Comparison of ENCODE assay signal across 1 cellular context in the genomic region with DNA sequence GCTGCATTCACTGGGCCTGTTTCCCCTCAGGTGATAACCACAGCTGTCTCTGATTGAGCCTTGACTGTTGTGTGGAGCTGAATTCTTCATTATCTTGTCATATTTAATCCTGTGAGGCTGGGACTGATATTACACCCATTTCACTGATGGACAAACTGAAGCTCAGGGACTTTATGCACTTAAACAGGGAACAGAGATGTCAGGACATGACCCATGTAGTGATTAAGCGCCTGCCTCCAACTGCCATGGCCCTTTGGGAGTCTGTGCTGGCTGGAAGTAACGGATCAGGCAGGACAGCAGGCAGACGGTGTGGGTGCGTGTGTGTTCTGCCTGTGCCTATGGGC.
TF ChIP-seq lines count a peak whose summit lies in the region.

No MANE protein-coding gene starts in this region.

TF ChIP-seq in IMR-90, 13 proteins besides CTCF, POLR2A, EP300 and RAD21:
- TF ChIP-seq RCOR1 (IDR thresholded peaks at IDR 0.05; ENCODE audit: insufficient replicate concordance, low read length) (peak; percentile 60), BHLHE40 (IDR thresholded peaks at IDR 0.05; ENCODE audit: low read depth, low read length) (no peak)
